18 cellular contexts compared by ENCODE assay signal in genomic region chr1:145952903-145953302, GRCh38. TPM values are rescaled to one million over a fixed set of nuclear protein-coding genes. Genes with fewer than 3 reads are reported as not detected.
DNase-seq lines count a peak whose midpoint lies in the region; ATAC-seq and TF ChIP-seq lines count a peak whose summit lies in the region.
"Had no signal": no experiment of that assay in that cellular context is flagged by ENCODE, and none has a peak within 500 bp of the region (broad histone marks: within the 10 kb centered on the region; RNA-seq: fewer than 3 reads in every experiment).

No MANE protein-coding gene starts in this region.

- H3K27me3 Mint-ChIP-seq in CD4-positive, alpha-beta T cell, result no peaks in the 10 kb centered on the region
- no peaks in the 10 kb centered on the region for H3K27me3 Mint-ChIP-seq in T-helper 17 cell
- H3K27me3 Mint-ChIP-seq in activated CD4-positive, alpha-beta T cell treated with anti-CD3 and anti-CD28 coated beads for 36 hours, result no peaks in the 10 kb centered on the region
- H3K27me3 Mint-ChIP-seq: B cell; CD4-positive, CD25-positive, alpha-beta regulatory T cell; CD8-positive, alpha-beta memory T cell had no signal

- no peak for ATAC-seq in CD4-positive, alpha-beta T cell (ENCODE audit: poor library complexity)
- no peak for ATAC-seq in T-helper 17 cell
- ATAC-seq in activated CD4-positive, alpha-beta T cell treated with anti-CD3 and anti-CD28 coated beads for 36 hours, result no peak

- POLR2A ChIA-PET in CD4-positive, alpha-beta T cell (lab: Charles Lee), result interaction anchor here (8.8 kb wide), 1 partner anchor 25 kb away, joined by 213 read pairs; the partner anchor contains the start of gene RBM8A
- POLR2A ChIA-PET in activated CD4-positive, alpha-beta T cell treated with anti-CD3 and anti-CD28 coated beads for 36 hours (lab: Charles Lee), result no interaction called here

- no peak for DNase-seq in CD4-positive, alpha-beta T cell
- DNase-seq in T-helper 17 cell, result no peak
- DNase-seq in mesenteric fat pad (ENCODE audit: low spot score), result peak; percentile 2
- DNase-seq in germinal center (ENCODE audit: low spot score), result no peak
- no peak for DNase-seq in GM03348 (ENCODE audit: low spot score)
- no peak for DNase-seq in activated CD4-positive, alpha-beta T cell treated with anti-CD3 and anti-CD28 coated beads for 36 hours
- DNase-seq: CD4-positive, CD25-positive, alpha-beta regulatory T cell; CD8-positive, alpha-beta memory T cell; DMS 273 treated with DMSO at 0.1 percent for 48 hours; DMS79; EL; GDM1; GOT3 had no signal

- H3K9me3 Mint-ChIP-seq in CD4-positive, alpha-beta T cell, result no peaks in the 10 kb centered on the region
- H3K9me3 Mint-ChIP-seq in activated CD4-positive, alpha-beta T cell treated with anti-CD3 and anti-CD28 coated beads for 36 hours (ENCODE audit: low read depth), result no peaks in the 10 kb centered on the region
- H3K9me3 Mint-ChIP-seq: CD4-positive, CD25-positive, alpha-beta regulatory T cell; CD8-positive, alpha-beta memory T cell had no signal

- H3K27me3 ChIP-seq in CD4-positive, alpha-beta T cell (ENCODE audit: control insufficient read depth, insufficient read depth, low read length), result no peaks in the 10 kb centered on the region
- H3K27me3 ChIP-seq: BLaER1 had no signal

- H3K4me1 Mint-ChIP-seq in CD4-positive, alpha-beta T cell (ENCODE audit: low read depth), result peaks cover 73% of the 10 kb centered on the region
- H3K4me1 Mint-ChIP-seq in T-helper 17 cell, result peaks cover 68% of the 10 kb centered on the region
- H3K4me1 Mint-ChIP-seq in activated CD4-positive, alpha-beta T cell treated with anti-CD3 and anti-CD28 coated beads for 36 hours, result peaks cover 64% of the 10 kb centered on the region

- H3K27ac Mint-ChIP-seq in CD4-positive, alpha-beta T cell, result peak overlapping the region; percentile 22
- H3K27ac Mint-ChIP-seq in T-helper 17 cell, result peak overlapping the region; percentile 19
- H3K27ac Mint-ChIP-seq in activated CD4-positive, alpha-beta T cell treated with anti-CD3 and anti-CD28 coated beads for 36 hours, result no peak overlapping the region
- H3K27ac Mint-ChIP-seq: B cell had no signal

- CTCF ChIA-PET in CD4-positive, alpha-beta T cell (lab: Charles Lee), result interaction anchor here (1.6 kb wide), 1 partner anchor 107 kb away, joined by 4 read pairs; the partner anchor contains the start of gene NUDT17
- CTCF ChIA-PET in activated CD4-positive, alpha-beta T cell treated with anti-CD3 and anti-CD28 coated beads for 36 hours (lab: Charles Lee), result interaction anchor here (0.7 to 1.3 kb wide), 2 partner anchors 26 to 80 kb away, joined by 3 read pairs; partner anchors contain the start of gene RBM8A

- no peaks in the 10 kb centered on the region for H3K9me3 ChIP-seq in CD4-positive, alpha-beta T cell (ENCODE audit: control insufficient read depth, low read length)
- no peaks in the 10 kb centered on the region for H3K9me3 ChIP-seq in T-helper 17 cell (ENCODE audit: control insufficient read depth, low read length, poor library complexity, severe bottlenecking)
- H3K9me3 ChIP-seq: BLaER1, HAP-1 had no signal

- peaks cover 52% of the 10 kb centered on the region for H3K36me3 Mint-ChIP-seq in CD4-positive, alpha-beta T cell (ENCODE audit: low read depth)
- peaks cover 8% of the 10 kb centered on the region for H3K36me3 Mint-ChIP-seq in T-helper 17 cell (ENCODE audit: low read depth)
- H3K36me3 Mint-ChIP-seq in activated CD4-positive, alpha-beta T cell treated with anti-CD3 and anti-CD28 coated beads for 36 hours (ENCODE audit: low read depth), result peaks cover 20% of the 10 kb centered on the region

- intact Hi-C loops in CD4-positive, alpha-beta T cell (cut with DNase I, micrococcal nuclease), result no loop called here
- intact Hi-C loops in activated CD4-positive, alpha-beta T cell treated with anti-CD3 and anti-CD28 coated beads for 36 hours (cut with DNase I, micrococcal nuclease), result no loop called here

- TF ChIP-seq CTCF in CD4-positive, alpha-beta T cell (IDR thresholded peaks at IDR 0.05), result no peak

- no peak overlapping the region for H3K27ac ChIP-seq in CD4-positive, alpha-beta T cell (ENCODE audit: low read depth, low read length)
- H3K27ac ChIP-seq: 22Rv1, BLaER1, C4-2B had no signal

- no peak overlapping the region for H3K4me3 Mint-ChIP-seq in CD4-positive, alpha-beta T cell
- no peak overlapping the region for H3K4me3 Mint-ChIP-seq in T-helper 17 cell
- no peak overlapping the region for H3K4me3 Mint-ChIP-seq in activated CD4-positive, alpha-beta T cell treated with anti-CD3 and anti-CD28 coated beads for 36 hours
- H3K4me3 Mint-ChIP-seq: B cell had no signal

RNA-seq across cellular contexts. Expression of gene LIX1L, which starts 4.9 kb away (rescaled TPM):
- 10 to 100 TPM; 21.4 to 21.5 TPM for total RNA-seq in CD4-positive, alpha-beta T cell
- total RNA-seq in T-helper 17 cell, result 10 to 100 TPM; 36.6 to 44.1 TPM
- total RNA-seq in mesenteric fat pad, result 26.6 TPM
- total RNA-seq in activated CD4-positive, alpha-beta T cell treated with anti-CD3 and anti-CD28 coated beads for 36 hours, result 10 to 100 TPM; 44.9 to 49.4 TPM

RNA-seq across cellular contexts. Expression of gene ANKRD34A, which starts 11.5 kb away (rescaled TPM):
- under 1 TPM; 0.42 to 0.47 TPM for total RNA-seq in CD4-positive, alpha-beta T cell
- total RNA-seq in T-helper 17 cell, result 1 to 10 TPM in 1 of 2 donors, under 1 TPM in 1; 0.70 to 1.7 TPM
- 0.74 TPM for total RNA-seq in mesenteric fat pad
- 1 to 10 TPM; 5.8 to 6.1 TPM for total RNA-seq in activated CD4-positive, alpha-beta T cell treated with anti-CD3 and anti-CD28 coated beads for 36 hours

RNA-seq across cellular contexts. Expression of gene POLR3GL, which starts 11.6 kb away (rescaled TPM):
- total RNA-seq in CD4-positive, alpha-beta T cell, result 10 to 100 TPM; 17.2 to 17.8 TPM
- total RNA-seq in T-helper 17 cell (10 to 100 TPM; 22.2 to 24.1 TPM), mesenteric fat pad (30.7 TPM)
- 10 to 100 TPM; 19.3 to 22.4 TPM for total RNA-seq in activated CD4-positive, alpha-beta T cell treated with anti-CD3 and anti-CD28 coated beads for 36 hours

RNA-seq across cellular contexts. Expression of gene RBM8A, which starts 25.6 kb away (rescaled TPM):
- 100 to 1,000 TPM; 126 to 134 TPM for total RNA-seq in CD4-positive, alpha-beta T cell
- total RNA-seq in T-helper 17 cell (100 to 1,000 TPM; 126 to 130 TPM), mesenteric fat pad (110 TPM)
- 100 to 1,000 TPM; 293 to 330 TPM for total RNA-seq in activated CD4-positive, alpha-beta T cell treated with anti-CD3 and anti-CD28 coated beads for 36 hours

RNA-seq across cellular contexts. Expression of gene PEX11B, which starts 34.4 kb away (rescaled TPM):
- 10 to 100 TPM; 11.6 to 13.2 TPM for total RNA-seq in CD4-positive, alpha-beta T cell
- total RNA-seq in T-helper 17 cell (10 to 100 TPM; 15.7 TPM), mesenteric fat pad (13.9 TPM)
- total RNA-seq in activated CD4-positive, alpha-beta T cell treated with anti-CD3 and anti-CD28 coated beads for 36 hours, result 10 to 100 TPM; 22.6 to 26.4 TPM
